ENCODE assay signal across 28 cellular contexts in the genomic region with DNA sequence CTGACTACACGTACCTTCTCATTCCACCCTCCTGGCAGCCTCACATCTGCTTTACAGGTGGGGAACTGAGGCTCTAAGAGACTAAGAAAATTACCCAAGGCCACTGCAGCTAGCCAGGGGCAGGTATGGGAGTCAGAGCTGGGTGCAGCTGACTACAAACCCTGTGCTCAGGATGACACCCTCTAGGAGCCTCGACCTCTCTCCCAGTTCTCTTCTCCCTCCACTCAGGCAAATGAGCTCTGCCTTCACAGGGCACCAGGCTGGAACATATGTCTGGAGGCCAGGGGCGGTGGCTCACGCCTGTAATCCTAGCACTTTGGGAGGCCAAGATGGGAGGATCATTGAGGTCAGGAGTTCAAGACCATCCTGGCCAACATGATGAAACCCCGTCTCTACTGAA. TPM values are rescaled to one million over a fixed set of nuclear protein-coding genes. Genes with fewer than 3 reads are reported as not detected.
"Had no signal": no experiment of that assay in that cellular context is flagged by ENCODE, and none has a peak within 500 bp of the region (broad histone marks: within the 10 kb centered on the region; RNA-seq: fewer than 3 reads in every experiment).

No MANE protein-coding gene starts in this region.

- H3K4me3 Mint-ChIP-seq: dendritic cell treated with granulocyte-macrophage colony-stimulating factor and Interleukin-4, amounts not matched to agents 40 ng/mL and 50 ng/mL, for 4 days; effector memory CD8-positive, alpha-beta T cell; immature natural killer cell; nephron; stimulated activated naive B cell treated with anti-CD40 and anti-IgM and Interleukin-4, amounts not matched to agents 10 μg/mL and 1 μg/mL and 100 μg/mL, for 72 hours; stimulated activated naive CD8-positive, alpha-beta T cell treated with anti-CD3 and anti-CD28 coated beads, Interleukin-15, amount 100 ng/mL, for 72 hours had no signal

- H3K36me3 ChIP-seq: esophagus squamous epithelium, left lung, spleen, thoracic aorta, transverse colon had no signal

- H3K27ac ChIP-seq: epithelial cell of prostate, esophagus squamous epithelium, left lung, psoas muscle, spleen, thoracic aorta, transverse colon had no signal

- FAIRE-seq: colon had no signal

- H3K9me3 Mint-ChIP-seq: dendritic cell treated with granulocyte-macrophage colony-stimulating factor and Interleukin-4, amounts not matched to agents 40 ng/mL and 50 ng/mL, for 4 days; effector memory CD8-positive, alpha-beta T cell; immature natural killer cell; naive B cell; nephron; stimulated activated naive B cell treated with anti-CD40 and anti-IgM and Interleukin-4, amounts not matched to agents 10 μg/mL and 1 μg/mL and 100 μg/mL, for 72 hours; stimulated activated naive CD8-positive, alpha-beta T cell treated with anti-CD3 and anti-CD28 coated beads, Interleukin-15, amount 100 ng/mL, for 72 hours had no signal

- H3K9me3 ChIP-seq: esophagus squamous epithelium, left lung, psoas muscle, spleen, thoracic aorta, transverse colon had no signal

- ATAC-seq: effector memory CD8-positive, alpha-beta T cell; left lung; psoas muscle; sciatic nerve; stimulated activated naive CD8-positive, alpha-beta T cell treated with anti-CD3 and anti-CD28 coated beads, Interleukin-15, amount 100 ng/mL, for 72 hours had no signal

- DNase-seq: effector memory CD8-positive, alpha-beta T cell; esophagus squamous epithelium; foreskin fibroblast; immature natural killer cell; left lung; mesendoderm; naive B cell; occipital lobe; psoas muscle; retina; spleen; stimulated activated CD4-positive, alpha-beta T cell treated with anti-CD3 and anti-CD28 coated beads, Interleukin-15, amount 100 ng/mL, for 24 hours; stimulated activated CD4-positive, alpha-beta T cell treated with anti-CD3 and anti-CD28 coated beads, Interleukin-1b, Interleukin-23, amount 100 ng/mL, for 48 hours; stimulated activated CD4-positive, alpha-beta T cell treated with anti-CD3 and anti-CD28 coated beads, Interleukin-4, amount 100 ng/mL, for 24 hours; stimulated activated naive B cell treated with anti-CD40 and anti-IgM and Interleukin-4, amounts not matched to agents 10 μg/mL and 1 μg/mL and 100 μg/mL, for 72 hours; stimulated activated naive CD8-positive, alpha-beta T cell treated with anti-CD3 and anti-CD28 coated beads, Interleukin-15, amount 100 ng/mL, for 72 hours; transverse colon had no signal

- H3K27ac Mint-ChIP-seq: dendritic cell treated with granulocyte-macrophage colony-stimulating factor and Interleukin-4, amounts not matched to agents 40 ng/mL and 50 ng/mL, for 4 days; effector memory CD8-positive, alpha-beta T cell; immature natural killer cell; naive B cell; nephron; stimulated activated naive B cell treated with anti-CD40 and anti-IgM and Interleukin-4, amounts not matched to agents 10 μg/mL and 1 μg/mL and 100 μg/mL, for 72 hours; stimulated activated naive CD8-positive, alpha-beta T cell treated with anti-CD3 and anti-CD28 coated beads, Interleukin-15, amount 100 ng/mL, for 72 hours had no signal

- H3K4me3 ChIP-seq: esophagus squamous epithelium, left lung, lung, psoas muscle, spleen, thoracic aorta, transverse colon had no signal

- H3K36me3 Mint-ChIP-seq: immature natural killer cell; stimulated activated naive B cell treated with anti-CD40 and anti-IgM and Interleukin-4, amounts not matched to agents 10 μg/mL and 1 μg/mL and 100 μg/mL, for 72 hours had no signal

RNA-seq across cellular contexts. Expression of a gene that starts 4.0 kb away (rescaled TPM):
- total RNA-seq: skeletal muscle tissue, spleen, transverse colon had no signal
- polyA plus RNA-seq: immature natural killer cell had no signal

RNA-seq across cellular contexts. Expression of a gene that starts 29.7 kb away (rescaled TPM):
- total RNA-seq: occipital lobe had no signal
- polyA plus RNA-seq: immature natural killer cell had no signal

RNA-seq across cellular contexts. Expression of a gene that starts 51.8 kb away (rescaled TPM):
- total RNA-seq: esophagus squamous epithelium, left lung, lung, occipital lobe, psoas muscle, sciatic nerve, skeletal muscle tissue, spleen, subcutaneous adipose tissue, thoracic aorta, urinary bladder had no signal
- polyA plus RNA-seq: immature natural killer cell, keratinocyte, lung, urinary bladder had no signal
